ENCODE assay signal across 11 cellular contexts in the genomic region with DNA sequence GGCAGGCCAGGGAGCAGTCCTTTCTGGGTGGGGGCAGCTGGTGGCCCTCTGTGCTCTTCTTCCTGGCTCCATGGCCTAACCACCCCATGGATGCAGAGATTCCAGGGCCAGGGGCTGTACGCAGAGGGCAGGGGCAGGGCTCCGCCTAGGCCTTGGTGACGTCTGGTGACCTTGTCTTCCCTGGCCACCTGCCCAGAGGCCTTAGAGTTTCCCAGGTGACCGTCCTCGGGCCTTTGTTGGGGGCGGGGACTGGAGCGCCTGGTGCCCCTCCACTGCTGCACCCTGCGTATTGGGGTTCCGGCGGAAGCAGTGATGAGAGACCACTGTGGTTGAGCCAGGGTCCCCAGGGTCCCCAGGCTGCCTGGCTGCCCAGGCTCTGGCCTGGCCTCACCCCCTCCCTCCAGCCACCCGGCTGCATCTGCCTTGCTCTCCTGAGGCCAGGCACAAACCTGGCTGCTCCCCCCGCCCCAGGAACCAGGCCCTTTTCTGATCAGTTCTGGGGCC. TPM values are rescaled to one million over a fixed set of nuclear protein-coding genes. Genes with fewer than 3 reads are reported as not detected.
DNase-seq lines count a peak whose midpoint lies in the region; ATAC-seq and TF ChIP-seq lines count a peak whose summit lies in the region.
"Had no signal": no experiment of that assay in that cellular context is flagged by ENCODE, and none has a peak within 500 bp of the region (broad histone marks: within the 10 kb centered on the region; RNA-seq: fewer than 3 reads in every experiment).

No MANE protein-coding gene starts in this region.

- H3K4me1 Mint-ChIP-seq in T-helper 17 cell, result peaks cover 11% of the 10 kb centered on the region
- H3K4me1 Mint-ChIP-seq in osteocyte (ENCODE audit: unreplicated experiment), result peaks cover 39% of the 10 kb centered on the region
- H3K4me1 Mint-ChIP-seq: activated CD4-positive, alpha-beta T cell treated with anti-CD3 and anti-CD28 coated beads, Interleukin-2, amount 10 ng/mL, durations not matched to agents 24 days and 14 days had no signal

- 0 out of 22 replicates have a peak, but pooled peaks cover 0 to 6% (median 0%) of the 10 kb centered on the region in 11 experiments for H3K27me3 ChIP-seq in BLaER1 treated with 17β-estradiol and CSF1 and Interleukin-3, amounts not matched to agents 10 nM and 100 nM
- H3K27me3 ChIP-seq in heart right ventricle (no peaks in the 10 kb centered on the region), foreskin keratinocyte (no peaks in the 10 kb centered on the region)

- TF ChIP-seq CTCF in heart right ventricle (IDR thresholded peaks at IDR 0.05), result no peak
- no peak for TF ChIP-seq CTCF in osteocyte (IDR thresholded peaks at IDR 0.05)
- TF ChIP-seq CTCF in foreskin keratinocyte (conservative IDR thresholded peaks at IDR 0.05), result no peak

- H3K27ac Mint-ChIP-seq in T-helper 17 cell (no peak overlapping the region), osteocyte (ENCODE audit: unreplicated experiment) (peak overlapping the region; percentile 92)
- H3K27ac Mint-ChIP-seq: activated CD4-positive, alpha-beta T cell treated with anti-CD3 and anti-CD28 coated beads, Interleukin-2, amount 10 ng/mL, durations not matched to agents 24 days and 14 days had no signal

- H4K20me1 ChIP-seq in BLaER1 treated with 17β-estradiol and CSF1 and Interleukin-3, amounts not matched to agents 10 nM and 100 nM, result peaks cover 0 to 82% (median 14%) of the 10 kb centered on the region in 11 experiments; a peak in 14 of 22 replicates

- H3K9ac ChIP-seq in BLaER1 treated with 17β-estradiol and CSF1 and Interleukin-3, amounts not matched to agents 10 nM and 100 nM, result peak overlapping the region; percentile 57 to 80 (median 68)

- H3K4me3 Mint-ChIP-seq in T-helper 17 cell (peak overlapping the region; percentile 39), osteocyte (ENCODE audit: unreplicated experiment) (peak overlapping the region; percentile 51)
- H3K4me3 Mint-ChIP-seq: activated CD4-positive, alpha-beta T cell treated with anti-CD3 and anti-CD28 coated beads, Interleukin-2, amount 10 ng/mL, durations not matched to agents 24 days and 14 days had no signal

- H3K36me3 Mint-ChIP-seq in T-helper 17 cell (ENCODE audit: low read depth), result no peaks in the 10 kb centered on the region
- H3K36me3 Mint-ChIP-seq in osteocyte (ENCODE audit: unreplicated experiment), result peaks cover 4% of the 10 kb centered on the region

- no peak for DNase-seq in T-helper 17 cell
- peak; percentile 67 to 74 for DNase-seq in heart right ventricle
- DNase-seq in osteocyte (ENCODE audit: extremely low spot score, unreplicated experiment), result no peak
- DNase-seq in foreskin keratinocyte, result no peak
- no peak for DNase-seq in ureter (ENCODE audit: low spot score)
- DNase-seq in AG08396 (ENCODE audit: low spot score), result no peak
- DNase-seq: activated CD4-positive, alpha-beta T cell treated with anti-CD3 and anti-CD28 coated beads, Interleukin-2, amount 10 ng/mL, durations not matched to agents 24 days and 14 days had no signal

- WGBS in heart right ventricle, 2 donors, result 67 to 70% methylated on average over 12 of the region's 12 CpGs

- H3K27ac ChIP-seq in BLaER1 treated with 17β-estradiol and CSF1 and Interleukin-3, amounts not matched to agents 10 nM and 100 nM, result peak overlapping the region; percentile 46 to 82 (median 75)
- H3K27ac ChIP-seq in heart right ventricle (peak overlapping the region; percentile 52 to 85 (median 77)), foreskin keratinocyte (no peak overlapping the region)
- H3K27ac ChIP-seq: thoracic aorta had no signal

- no peaks in the 10 kb centered on the region for H3K27me3 Mint-ChIP-seq in T-helper 17 cell
- no peaks in the 10 kb centered on the region for H3K27me3 Mint-ChIP-seq in osteocyte (ENCODE audit: unreplicated experiment)
- H3K27me3 Mint-ChIP-seq: activated CD4-positive, alpha-beta T cell treated with anti-CD3 and anti-CD28 coated beads, Interleukin-2, amount 10 ng/mL, durations not matched to agents 24 days and 14 days; CD4-positive, alpha-beta memory T cell had no signal

- no peaks in the 10 kb centered on the region for H3K9me3 ChIP-seq in BLaER1 treated with 17β-estradiol and CSF1 and Interleukin-3, amounts not matched to agents 10 nM and 100 nM (replicated peaks in 1 of 11)
- H3K9me3 ChIP-seq in T-helper 17 cell (ENCODE audit: control insufficient read depth, low read length, poor library complexity, severe bottlenecking) (no peaks in the 10 kb centered on the region), heart right ventricle (no peaks in the 10 kb centered on the region)
- H3K9me3 ChIP-seq: thoracic aorta had no signal

- H3K4me3 ChIP-seq in BLaER1 treated with 17β-estradiol and CSF1 and Interleukin-3, amounts not matched to agents 10 nM and 100 nM, result peak overlapping the region; percentile 0 to 54 (median 34); a peak in 18 of 20 replicates
- peak overlapping the region in 5 of 10 donors; percentile 2 to 26 (median 21) for H3K4me3 ChIP-seq in heart right ventricle
- H3K4me3 ChIP-seq: thoracic aorta had no signal

- no peak for ATAC-seq in T-helper 17 cell
- peak in 7 of 8 donors; percentile 29 to 76 (median 65) for ATAC-seq in heart right ventricle
- no peak for ATAC-seq in foreskin keratinocyte
- ATAC-seq in GM18909 (IDR thresholded peaks at IDR 0.05; ENCODE audit: poor library complexity, unreplicated experiment), result no peak

- peak overlapping the region; percentile 82 to 99 (median 96) for H3K4me2 ChIP-seq in BLaER1 treated with 17β-estradiol and CSF1 and Interleukin-3, amounts not matched to agents 10 nM and 100 nM

- intact Hi-C loops in heart right ventricle (cut with DNase I), result no loop called here

- H3K4me1 ChIP-seq in BLaER1 treated with 17β-estradiol and CSF1 and Interleukin-3, amounts not matched to agents 10 nM and 100 nM, result peaks cover 68 to 92% (median 85%) of the 10 kb centered on the region in 10 experiments
- H3K4me1 ChIP-seq in heart right ventricle, result peaks cover 8 to 46% (median 40%) of the 10 kb centered on the region in 9 donors
- peaks cover 30% of the 10 kb centered on the region for H3K4me1 ChIP-seq in foreskin keratinocyte

- peaks cover 0 to 29% (median 13%) of the 10 kb centered on the region in 11 experiments; a peak in 17 of 22 replicates for H3K36me3 ChIP-seq in BLaER1 treated with 17β-estradiol and CSF1 and Interleukin-3, amounts not matched to agents 10 nM and 100 nM
- H3K36me3 ChIP-seq in heart right ventricle, result peaks cover 0 to 26% (median 11%) of the 10 kb centered on the region in 9 donors

- no peaks in the 10 kb centered on the region for H3K9me3 Mint-ChIP-seq in osteocyte (ENCODE audit: unreplicated experiment)
- H3K9me3 Mint-ChIP-seq: activated CD4-positive, alpha-beta T cell treated with anti-CD3 and anti-CD28 coated beads, Interleukin-2, amount 10 ng/mL, durations not matched to agents 24 days and 14 days had no signal

RNA-seq across cellular contexts. Expression of a gene that starts 10.3 kb away (rescaled TPM):
- 10 to 100 TPM; 15.7 to 16.7 TPM for total RNA-seq in T-helper 17 cell
- 10 to 100 TPM; 11.1 to 21.3 (median 15.1) TPM for total RNA-seq in heart right ventricle
- polyA plus RNA-seq in heart right ventricle, result 10 to 100 TPM; 11.9 to 15.3 TPM
- 12.9 and 14.6 TPM in 2 replicates for total RNA-seq in osteocyte
- total RNA-seq in foreskin keratinocyte, result 10.5 and 12.5 TPM in 2 replicates
- 11.0 and 14.0 TPM in 2 replicates for polyA plus RNA-seq in foreskin keratinocyte
- 46.0 TPM for total RNA-seq in ureter

Comparison
In these comparisons a context has a peak if more than half of its experiments do, and no peak if none do; other contexts are left out.
1. ATAC-seq: peak in heart right ventricle (7 of 8); none in T-helper 17 cell (single experiment), foreskin keratinocyte (single experiment) and GM18909 (single experiment).
2. DNase-seq: peak in heart right ventricle (2 of 2); none in T-helper 17 cell (0 of 3), osteocyte (single experiment), foreskin keratinocyte (0 of 2), ureter (single experiment) and AG08396 (single experiment).